ENCODE assay signal across 13 cellular contexts in genomic region chr11:128717581-128717980, GRCh38. TPM values are rescaled to one million over a fixed set of nuclear protein-coding genes. Genes with fewer than 3 reads are reported as not detected.
A peak's percentile ranks its signal among the peaks of the same experiment; 100 is the strongest.
DNase-seq lines count a peak whose midpoint lies in the region; ATAC-seq and TF ChIP-seq lines count a peak whose summit lies in the region.
"Had no signal": no experiment of that assay in that cellular context is flagged by ENCODE, and none has a peak within 500 bp of the region (broad histone marks: within the 10 kb centered on the region; RNA-seq: fewer than 3 reads in every experiment).

No MANE protein-coding gene starts in this region.

- intact Hi-C loops in colonic mucosa (cut with DNase I), result no loop called here
- intact Hi-C loops in psoas muscle (cut with DNase I), result loop anchor here in 1 of 2 donors (2.0 kb wide), 1 partner anchor 27 kb away; no protein-coding TSS in a partner anchor

- DNase-seq in CD1c-positive myeloid dendritic cell (ENCODE audit: extremely low spot score) (peak; percentile 49), colonic mucosa (no peak), psoas muscle (no peak), cerebellar nuclear complex (lab: John Stamatoyannopoulos, UW) (no peak), NCI-H1417 (lab: John Stamatoyannopoulos, UW) (no peak), NCI-H1048 (lab: John Stamatoyannopoulos, UW) (no peak)
- no peak for DNase-seq in stimulated activated CD4-positive, alpha-beta T cell treated with anti-CD3 and anti-CD28 coated beads, Interleukin-4, amount 100 ng/mL, for 4 hours
- DNase-seq: Caco-2, glutamatergic neuron, Karpas-422, NCI-H510A treated with DMSO at 0.1 percent for 48 hours, SK-N-SH had no signal

- H3K36me3 ChIP-seq in colonic mucosa (no peaks in the 10 kb centered on the region), psoas muscle (ENCODE audit: insufficient read depth in 1 of 2, low read depth in 1 of 2) (no peaks in the 10 kb centered on the region)

- TF ChIP-seq CTCF in colonic mucosa (IDR thresholded peaks at IDR 0.05) (no peak), psoas muscle (IDR thresholded peaks at IDR 0.05) (no peak)

- H3K9ac ChIP-seq in colonic mucosa (ENCODE audit: low read depth in 2 of 2, low read length in 2 of 2), result peak overlapping the region in 1 of 2 donors; percentile 41
- H3K9ac ChIP-seq: SK-N-SH had no signal

- no peaks in the 10 kb centered on the region for H3K27me3 ChIP-seq in colonic mucosa
- H3K27me3 ChIP-seq in psoas muscle (ENCODE audit: insufficient read depth in 3 of 3, low read length in 2 of 3), result no peaks in the 10 kb centered on the region

- ATAC-seq in psoas muscle, result no peak

- H3K27ac ChIP-seq in colonic mucosa, result peak overlapping the region; percentile 53
- peak overlapping the region; percentile 23 for H3K27ac ChIP-seq in psoas muscle

- no peaks in the 10 kb centered on the region for H3K36me3 Mint-ChIP-seq in IgD-negative memory B cell

- H3K4me3 ChIP-seq in colonic mucosa, result no peak overlapping the region
- no peak overlapping the region for H3K4me3 ChIP-seq in psoas muscle

- no peaks in the 10 kb centered on the region for H3K9me3 Mint-ChIP-seq in IgD-negative memory B cell

- peaks cover 76 to 92% (median 82%) of the 10 kb centered on the region in 3 donors for H3K4me1 Mint-ChIP-seq in IgD-negative memory B cell

- H3K9me3 ChIP-seq in colonic mucosa (no peaks in the 10 kb centered on the region), psoas muscle (no peaks in the 10 kb centered on the region)
- H3K9me3 ChIP-seq: Caco-2, SK-N-SH had no signal

- H3K4me1 ChIP-seq in colonic mucosa (peaks cover 7% of the 10 kb centered on the region), psoas muscle (peaks cover 24% of the 10 kb centered on the region)
- H3K4me1 ChIP-seq: Caco-2 had no signal

- peak overlapping the region; percentile 70 to 98 (median 81) for H3K4me3 Mint-ChIP-seq in IgD-negative memory B cell

- H3K27ac Mint-ChIP-seq in IgD-negative memory B cell, result peak overlapping the region; percentile 94 to 99 (median 98)

- H3K27me3 Mint-ChIP-seq in IgD-negative memory B cell, result peaks cover 3% of the 10 kb centered on the region

RNA-seq across cellular contexts. Expression of gene FLI1, which starts 23.7 kb away (rescaled TPM):
- 113 TPM for polyA plus RNA-seq in IgD-negative memory B cell
- 1 to 10 TPM; 5.3 to 6.6 TPM for total RNA-seq in colonic mucosa
- 10 to 100 TPM in 3 of 4 donors, 1 to 10 TPM in 1; 8.8 to 13.1 (median 12.7) TPM for total RNA-seq in psoas muscle
- polyA plus RNA-seq in psoas muscle, result 1 to 10 TPM; 3.3 to 5.5 (median 5.2) TPM
- total RNA-seq: Caco-2 had no signal
